ENCODE assay signal across 11 cellular contexts in genomic region chr10:122141821-122142651, GRCh38.
DNase-seq lines count a peak whose midpoint lies in the region; ATAC-seq, FAIRE-seq and TF ChIP-seq lines count a peak whose summit lies in the region.
"Had no signal": no experiment of that assay in that cellular context is flagged by ENCODE, and none has a peak within 500 bp of the region (broad histone marks: within the 10 kb centered on the region; RNA-seq: fewer than 3 reads in every experiment).

No MANE protein-coding gene starts in this region.

- no peaks in the 10 kb centered on the region for H3K9me3 Mint-ChIP-seq in activated CD8-positive, alpha-beta T cell treated with anti-CD3 and anti-CD28 coated beads, Interleukin-2, amount 10 ng/mL, durations not matched to agents 7 days and 5 days (ENCODE audit: insufficient read depth)
- peaks cover 6% of the 10 kb centered on the region for H3K9me3 Mint-ChIP-seq in activated CD8-positive, alpha-beta T cell treated with anti-CD3 and anti-CD28 coated beads for 36 hours

- H3K9me3 ChIP-seq in endothelial cell of umbilical vein (replicated peaks; ENCODE audit: control insufficient read depth, insufficient read depth, low read length) (no peaks in the 10 kb centered on the region), muscle layer of duodenum (ENCODE audit: control insufficient read depth in 1 of 2, low read length in 2 of 2) (peaks cover 0 to 5% of the 10 kb centered on the region in 2 donors), vagina (no peaks in the 10 kb centered on the region)

- peak overlapping the region; percentile 64 for H3K9ac ChIP-seq in endothelial cell of umbilical vein (replicated peaks; ENCODE audit: extremely low read depth, insufficient read depth, low read length)

- no peak overlapping the region for H3K4me3 ChIP-seq in endothelial cell of umbilical vein (replicated peaks in 1 of 3; ENCODE audit: insufficient read depth in 1 of 3, low read depth in 1 of 3, low read length in 3 of 3)
- H3K4me3 ChIP-seq in muscle layer of duodenum (ENCODE audit: low read depth in 1 of 2, low read length in 2 of 2) = no peak overlapping the region
- no peak overlapping the region for H3K4me3 ChIP-seq in vagina

- H2AFZ ChIP-seq in endothelial cell of umbilical vein (ENCODE audit: low read depth, low read length) = no peak overlapping the region

- ATAC-seq in activated CD8-positive, alpha-beta T cell treated with anti-CD3 and anti-CD28 coated beads, Interleukin-2, amount 10 ng/mL, durations not matched to agents 7 days and 5 days = peak; percentile 30
- no peak for ATAC-seq in activated CD8-positive, alpha-beta T cell treated with anti-CD3 and anti-CD28 coated beads for 36 hours
- ATAC-seq in HG03159 (IDR thresholded peaks at IDR 0.05; ENCODE audit: unreplicated experiment) = no peak

- no peak overlapping the region for H3K4me3 Mint-ChIP-seq in activated CD8-positive, alpha-beta T cell treated with anti-CD3 and anti-CD28 coated beads, Interleukin-2, amount 10 ng/mL, durations not matched to agents 7 days and 5 days
- no peak overlapping the region for H3K4me3 Mint-ChIP-seq in activated CD8-positive, alpha-beta T cell treated with anti-CD3 and anti-CD28 coated beads for 36 hours
- H3K4me3 Mint-ChIP-seq: activated naive CD4-positive, alpha-beta T cell treated with anti-CD3 and anti-CD28 coated beads, Interleukin-2, amount 50 U/mL, for 24 hours; stimulated activated naive CD8-positive, alpha-beta T cell treated with anti-CD3 and anti-CD28 coated beads, Interleukin-15, Interleukin-2, amounts not matched to agents 100 ng/mL and 50 ng/mL, for 24 hours had no signal

- POLR2A ChIA-PET in activated CD8-positive, alpha-beta T cell treated with anti-CD3 and anti-CD28 coated beads, Interleukin-2, amount 10 ng/mL, durations not matched to agents 7 days and 5 days (lab: Charles Lee) = no interaction called here
- POLR2A ChIA-PET in activated CD8-positive, alpha-beta T cell treated with anti-CD3 and anti-CD28 coated beads for 36 hours (lab: Charles Lee) = no interaction called here
- POLR2A ChIA-PET in endothelial cell of umbilical vein (lab: Charles Lee) = interaction anchor here (0.5 to 2.3 kb wide), 2 partner anchors 29 to 121 kb away, joined by 4 to 15 read pairs; no protein-coding TSS in a partner anchor

- FAIRE-seq in endothelial cell of umbilical vein (lab: Jason Lieb, UNC) = no peak

- dilution Hi-C loops in endothelial cell of umbilical vein (cut with MboI; ENCODE audit: extremely low pct_ligation_motif_present, low sequenced_read_pairs) = no loop called here

- H3K27ac Mint-ChIP-seq in activated CD8-positive, alpha-beta T cell treated with anti-CD3 and anti-CD28 coated beads, Interleukin-2, amount 10 ng/mL, durations not matched to agents 7 days and 5 days = no peak overlapping the region
- no peak overlapping the region for H3K27ac Mint-ChIP-seq in activated CD8-positive, alpha-beta T cell treated with anti-CD3 and anti-CD28 coated beads for 36 hours
- H3K27ac Mint-ChIP-seq: activated naive CD4-positive, alpha-beta T cell treated with anti-CD3 and anti-CD28 coated beads, Interleukin-2, amount 50 U/mL, for 24 hours; stimulated activated naive CD8-positive, alpha-beta T cell treated with anti-CD3 and anti-CD28 coated beads, Interleukin-15, Interleukin-2, amounts not matched to agents 100 ng/mL and 50 ng/mL, for 24 hours had no signal

- no peaks in the 10 kb centered on the region for H3K36me3 Mint-ChIP-seq in activated CD8-positive, alpha-beta T cell treated with anti-CD3 and anti-CD28 coated beads, Interleukin-2, amount 10 ng/mL, durations not matched to agents 7 days and 5 days (ENCODE audit: low read depth)
- H3K36me3 Mint-ChIP-seq in activated CD8-positive, alpha-beta T cell treated with anti-CD3 and anti-CD28 coated beads for 36 hours (ENCODE audit: low read depth) = no peaks in the 10 kb centered on the region

- TF ChIP-seq POLR2A in endothelial cell of umbilical vein (IDR thresholded peaks at IDR 0.05; ENCODE audit: low read depth, low read length) (no peak), vagina (IDR thresholded peaks at IDR 0.05) (no peak)

- no TSS peak for BruUV-seq in endothelial cell of umbilical vein (replicated peaks; lab: Mats Ljungman, UMichigan)

- TF ChIP-seq CTCF in activated CD8-positive, alpha-beta T cell treated with anti-CD3 and anti-CD28 coated beads for 36 hours (IDR thresholded peaks at IDR 0.05) = no peak
- no peak for TF ChIP-seq CTCF in endothelial cell of umbilical vein (IDR thresholded peaks at IDR 0.05; ENCODE audit: extremely low read depth in 1 of 2, insufficient read depth in 1 of 2, low read depth in 1 of 2, low read length in 2 of 2)
- TF ChIP-seq CTCF in vagina (IDR thresholded peaks at IDR 0.05) = no peak

- H3K4me1 ChIP-seq in endothelial cell of umbilical vein (ENCODE audit: control insufficient read depth, extremely low read depth, insufficient read depth, low read length) = peaks cover 39% of the 10 kb centered on the region
- peaks cover 0 to 58% of the 10 kb centered on the region in 2 donors for H3K4me1 ChIP-seq in muscle layer of duodenum (ENCODE audit: control insufficient read depth in 1 of 2, insufficient read depth in 2 of 2, low read length in 2 of 2)
- H3K4me1 ChIP-seq in vagina = peaks cover 56% of the 10 kb centered on the region

- CTCF ChIA-PET in activated CD8-positive, alpha-beta T cell treated with anti-CD3 and anti-CD28 coated beads, Interleukin-2, amount 10 ng/mL, durations not matched to agents 7 days and 5 days (lab: Charles Lee) = no interaction called here
- CTCF ChIA-PET in activated CD8-positive, alpha-beta T cell treated with anti-CD3 and anti-CD28 coated beads for 36 hours (lab: Charles Lee) = interaction anchor here (0.7 to 1.2 kb wide), 7 partner anchors 12 to 424 kb away, joined by 3 to 5 read pairs (median 3); no protein-coding TSS in a partner anchor
- CTCF ChIA-PET in endothelial cell of umbilical vein (lab: Charles Lee) = interaction anchor here (0.6 to 5.0 kb wide), 38 partner anchors 9 to 423 kb away, joined by 3 to 45 read pairs (median 5); partner anchors contain the start of genes BTBD16 and PLEKHA1

- no peaks in the 10 kb centered on the region for H4K20me1 ChIP-seq in endothelial cell of umbilical vein (replicated peaks; ENCODE audit: control insufficient read depth, extremely low read depth, insufficient read depth, low read length)

- H3K4me1 Mint-ChIP-seq in activated CD8-positive, alpha-beta T cell treated with anti-CD3 and anti-CD28 coated beads, Interleukin-2, amount 10 ng/mL, durations not matched to agents 7 days and 5 days (ENCODE audit: low read depth) = no peaks in the 10 kb centered on the region
- H3K4me1 Mint-ChIP-seq in activated CD8-positive, alpha-beta T cell treated with anti-CD3 and anti-CD28 coated beads for 36 hours (ENCODE audit: low read depth) = no peaks in the 10 kb centered on the region
- H3K4me1 Mint-ChIP-seq: activated naive CD4-positive, alpha-beta T cell treated with anti-CD3 and anti-CD28 coated beads, Interleukin-2, amount 50 U/mL, for 24 hours had no signal

- H3K79me2 ChIP-seq in endothelial cell of umbilical vein (ENCODE audit: control insufficient read depth, insufficient read depth, low read length) = peaks cover 10% of the 10 kb centered on the region

- no peaks in the 10 kb centered on the region for H3K9me1 ChIP-seq in endothelial cell of umbilical vein (replicated peaks; ENCODE audit: control insufficient read depth, extremely low read depth, insufficient read depth, low read length)

- H3K27me3 Mint-ChIP-seq in activated CD8-positive, alpha-beta T cell treated with anti-CD3 and anti-CD28 coated beads, Interleukin-2, amount 10 ng/mL, durations not matched to agents 7 days and 5 days (ENCODE audit: low read depth) = no peaks in the 10 kb centered on the region
- no peaks in the 10 kb centered on the region for H3K27me3 Mint-ChIP-seq in activated CD8-positive, alpha-beta T cell treated with anti-CD3 and anti-CD28 coated beads for 36 hours
- H3K27me3 Mint-ChIP-seq: stimulated activated naive CD8-positive, alpha-beta T cell treated with anti-CD3 and anti-CD28 coated beads, Interleukin-15, Interleukin-2, amounts not matched to agents 100 ng/mL and 50 ng/mL, for 24 hours had no signal

- DNase-seq in activated CD8-positive, alpha-beta T cell treated with anti-CD3 and anti-CD28 coated beads, Interleukin-2, amount 10 ng/mL, durations not matched to agents 7 days and 5 days = no peak
- no peak for DNase-seq in activated CD8-positive, alpha-beta T cell treated with anti-CD3 and anti-CD28 coated beads for 36 hours
- peak; percentile 22 for DNase-seq in endothelial cell of umbilical vein (ENCODE audit: low read depth, low spot score)
- no peak for DNase-seq in vagina (ENCODE audit: extremely low spot score in 2 of 2)
- no peak for DNase-seq in OCI-M2 (lab: John Stamatoyannopoulos, UW; ENCODE audit: unreplicated experiment)
- DNase-seq in activated CD4-positive, CD25-positive, alpha-beta regulatory T cell (lab: John Stamatoyannopoulos, UW) = no peak
- DNase-seq: NCI-H187 had no signal

- H3K27ac ChIP-seq in endothelial cell of umbilical vein (ENCODE audit: insufficient read depth, low read depth, low read length) (peak overlapping the region; percentile 99), muscle layer of duodenum (ENCODE audit: low read length) (peak overlapping the region; percentile 65), vagina (peak overlapping the region; percentile 84)

- intact Hi-C loops in activated CD8-positive, alpha-beta T cell treated with anti-CD3 and anti-CD28 coated beads for 36 hours (cut with micrococcal nuclease) = no loop called here
- intact Hi-C loops in endothelial cell of umbilical vein (cut with micrococcal nuclease) = loop anchor here (1.0 to 10.0 kb wide), 13 partner anchors 15 to 1013 kb away; partner anchors contain the start of genes ATE1, BUB3 and PLEKHA1
- intact Hi-C loops in vagina (cut with DNase I) = no loop called here

- peak overlapping the region; percentile 56 for H3K4me2 ChIP-seq in endothelial cell of umbilical vein (ENCODE audit: insufficient read depth, low read length)

- peaks cover 0 to 3% of the 10 kb centered on the region in 2 experiments for H3K36me3 ChIP-seq in endothelial cell of umbilical vein (ENCODE audit: control insufficient read depth in 2 of 2, extremely low read depth in 1 of 2, insufficient read depth in 2 of 2, low read length in 2 of 2)
- H3K36me3 ChIP-seq in muscle layer of duodenum (ENCODE audit: control insufficient read depth in 1 of 2, insufficient read depth in 2 of 2, low read length in 2 of 2) = peaks cover 0 to 8% of the 10 kb centered on the region in 2 donors
- H3K36me3 ChIP-seq in vagina = no peaks in the 10 kb centered on the region

- no peaks in the 10 kb centered on the region for H3K27me3 ChIP-seq in endothelial cell of umbilical vein (ENCODE audit: control insufficient read depth in 2 of 2, insufficient read depth in 2 of 2, low read length in 2 of 2)
- no peaks in the 10 kb centered on the region for H3K27me3 ChIP-seq in muscle layer of duodenum (ENCODE audit: low read depth, low read length)
- no peaks in the 10 kb centered on the region for H3K27me3 ChIP-seq in vagina

TF ChIP-seq in endothelial cell of umbilical vein, 7 proteins besides CTCF, POLR2A, EP300 and RAD21 (continues in another document):
- TF ChIP-seq JUN (IDR thresholded peaks at IDR 0.05; ENCODE audit: borderline replicate concordance, insufficient read depth, insufficient read length, low read depth) = no peak
- no peak for TF ChIP-seq FOS (IDR thresholded peaks at IDR 0.05; ENCODE audit: borderline replicate concordance, insufficient read depth, low read length)
